In the genomic region with DNA sequence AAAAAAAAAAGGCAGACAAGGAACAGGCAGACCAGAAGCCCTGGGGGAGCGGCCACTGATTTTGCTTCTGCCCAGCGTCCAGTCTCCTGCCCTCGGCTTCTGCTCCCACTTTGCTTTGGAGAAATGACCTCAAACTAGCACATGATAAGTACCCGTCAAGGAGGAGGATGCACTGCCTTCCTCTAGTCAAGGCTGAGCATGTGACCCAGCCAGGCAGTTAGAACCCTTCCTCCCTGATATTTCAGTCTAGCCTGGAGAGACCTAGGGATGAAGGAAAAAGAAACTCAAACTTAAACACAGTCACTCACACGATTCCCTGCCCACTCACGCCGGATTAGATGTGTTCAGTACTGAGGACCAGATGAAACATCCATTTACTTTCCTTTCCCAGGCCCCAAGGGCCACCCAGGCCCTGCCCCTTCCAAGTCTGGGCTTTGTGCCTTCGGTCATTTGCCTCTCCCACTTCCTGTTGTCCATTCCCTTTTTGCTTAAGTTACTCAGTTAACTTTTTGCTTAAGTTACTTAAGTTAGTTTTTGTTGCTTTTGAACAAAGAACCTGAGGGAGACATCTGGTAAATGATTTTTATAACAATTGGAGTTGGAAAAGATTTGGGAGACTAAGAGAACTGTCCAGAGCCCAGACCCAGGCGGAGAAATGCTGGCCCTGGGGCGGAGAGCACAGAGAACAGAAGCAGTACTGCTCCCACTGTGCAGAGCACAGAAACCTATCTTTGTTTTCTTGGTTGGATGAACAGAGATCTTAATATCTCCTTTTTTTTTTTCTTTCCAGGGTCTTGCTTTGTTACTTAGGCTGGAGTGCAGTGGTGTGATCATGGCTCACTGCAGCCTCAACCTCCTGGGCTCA, we compare ENCODE assay signal across 12 cellular contexts. TPM values are rescaled to one million over a fixed set of nuclear protein-coding genes. Genes with fewer than 3 reads are reported as not detected.
A peak's percentile ranks its signal among the peaks of the same experiment; 100 is the strongest.
DNase-seq lines count a peak whose midpoint lies in the region; ATAC-seq, FAIRE-seq and TF ChIP-seq lines count a peak whose summit lies in the region.
"Had no signal": no experiment of that assay in that cellular context is flagged by ENCODE, and none has a peak within 500 bp of the region (broad histone marks: within the 10 kb centered on the region; RNA-seq: fewer than 3 reads in every experiment).

No MANE protein-coding gene starts in this region.

- POLR2A ChIA-PET in naive thymus-derived CD8-positive, alpha-beta T cell (lab: Charles Lee), result interaction anchor here (0.6 kb wide), 2 partner anchors 43 to 284 kb away, joined by 4 read pairs; no protein-coding TSS in a partner anchor

- no peak for FAIRE-seq in H54 (lab: Jason Lieb, UNC)

- H3K27ac ChIP-seq in tibial artery, result peak overlapping the region; percentile 63 to 69
- no peak overlapping the region for H3K27ac ChIP-seq in Karpas-422 (ENCODE audit: low read length)

- no peak overlapping the region for H3K4me2 ChIP-seq in Karpas-422 (ENCODE audit: low read depth, low read length, poor library complexity, severe bottlenecking)

- no peaks in the 10 kb centered on the region for H3K79me2 ChIP-seq in Karpas-422 (ENCODE audit: low read length)

- H3K36me3 ChIP-seq in tibial artery, result no peaks in the 10 kb centered on the region
- H3K36me3 ChIP-seq in Karpas-422 (ENCODE audit: insufficient read depth, low read length), result no peaks in the 10 kb centered on the region

- H3K9me3 ChIP-seq in tibial artery (no peaks in the 10 kb centered on the region), Karpas-422 (ENCODE audit: low read length) (no peaks in the 10 kb centered on the region)

- no peak overlapping the region for H3K4me3 Mint-ChIP-seq in naive thymus-derived CD8-positive, alpha-beta T cell

- H3K9me2 ChIP-seq in Karpas-422 (replicated peaks; ENCODE audit: insufficient read depth, low read length), result no peaks in the 10 kb centered on the region

- H3K9ac ChIP-seq in Karpas-422 (ENCODE audit: low read length), result no peak overlapping the region

- H3K27me3 ChIP-seq in tibial artery (no peaks in the 10 kb centered on the region), Karpas-422 (ENCODE audit: low read length) (no peaks in the 10 kb centered on the region)

- H3K27me3 Mint-ChIP-seq in naive thymus-derived CD8-positive, alpha-beta T cell, result peaks cover 0 to 28% (median 6%) of the 10 kb centered on the region in 5 donors

- H4K20me1 ChIP-seq in Karpas-422 (ENCODE audit: insufficient read depth, low read depth, low read length), result no peaks in the 10 kb centered on the region

- H3K4me1 ChIP-seq in tibial artery (peaks cover 0 to 11% (median 6%) of the 10 kb centered on the region in 4 donors), Karpas-422 (ENCODE audit: low read length) (no peaks in the 10 kb centered on the region)

- H3K4me3 ChIP-seq in fibroblast of pulmonary artery (replicated peaks; ENCODE audit: low read depth, low read length) (no peak overlapping the region), tibial artery (peak overlapping the region; percentile 15 to 18), Karpas-422 (ENCODE audit: low read length) (no peak overlapping the region)

- H2AFZ ChIP-seq in Karpas-422 (ENCODE audit: low read length), result no peak overlapping the region

- no peak for ATAC-seq in naive thymus-derived CD8-positive, alpha-beta T cell

- peaks cover 10 to 24% (median 20%) of the 10 kb centered on the region in 4 donors for H3K4me1 Mint-ChIP-seq in naive thymus-derived CD8-positive, alpha-beta T cell

- H3K9me3 Mint-ChIP-seq in naive thymus-derived CD8-positive, alpha-beta T cell, result peaks cover 0 to 3% (median 0%) of the 10 kb centered on the region in 9 donors

- DNase-seq in RPMI7951 (ENCODE audit: low read depth), result peak; percentile 71
- peak; percentile 67 for DNase-seq in fibroblast of pulmonary artery (ENCODE audit: low read depth)
- DNase-seq in mucosa of gallbladder (ENCODE audit: low spot score), result peak; percentile 19
- DNase-seq in tibial artery, result peak; percentile 60 to 81
- DNase-seq in Karpas-422, result no peak
- DNase-seq in naive thymus-derived CD8-positive, alpha-beta T cell, result no peak
- no peak for DNase-seq in middle frontal gyrus (ENCODE audit: extremely low spot score, low spot score)
- no peak for DNase-seq in H54 (ENCODE audit: insufficient read length, low spot score)
- DNase-seq: activated T-cell treated with anti-CD3 and anti-CD28 coated beads for 4 hours; effector CD4-positive, alpha-beta T cell; NCI-H510A; stimulated activated CD4-positive, alpha-beta T cell treated with anti-CD3 and anti-CD28 coated beads, Interleukin-4, amount 100 ng/mL, for 1 hour had no signal

- no peaks in the 10 kb centered on the region for H3K36me3 Mint-ChIP-seq in naive thymus-derived CD8-positive, alpha-beta T cell

- TF ChIP-seq POLR2A in H54 (IDR thresholded peaks at IDR 0.05; ENCODE audit: low read depth, low read length), result no peak

- intact Hi-C loops in tibial artery (cut with DNase I; ENCODE audit: low total_unique reads), result no loop called here

- no peak overlapping the region for H3K27ac Mint-ChIP-seq in naive thymus-derived CD8-positive, alpha-beta T cell

- no peak for TF ChIP-seq CTCF in fibroblast of pulmonary artery (IDR thresholded peaks at IDR 0.05; ENCODE audit: low read length, missing control alignments)
- TF ChIP-seq CTCF in tibial artery (IDR thresholded peaks at IDR 0.05), result no peak

RNA-seq across cellular contexts. Expression of a gene that starts 23.0 kb away (rescaled TPM):
- total RNA-seq in RPMI7951 (2014; rRNA removed; shearing (Covaris generic)), result 6.3 and 22.1 TPM in 2 replicates
- 31.5 TPM for total RNA-seq in mucosa of gallbladder
- total RNA-seq in Karpas-422 (2014; rRNA removed; shearing (Covaris generic); ENCODE audit: low replicate concordance), result under 0.01 TPM in 1 of 2 replicates, not detected in the other
- total RNA-seq in naive thymus-derived CD8-positive, alpha-beta T cell, result under 1 TPM; 0.41 to 0.81 TPM
- under 1 TPM; 0.01 to 0.50 (median 0.40) TPM for polyA plus RNA-seq in naive thymus-derived CD8-positive, alpha-beta T cell

Comparison
In these comparisons a context has a peak if more than half of its experiments do, and no peak if none do; other contexts are left out.
1. DNase-seq: peak in RPMI7951 (single experiment), fibroblast of pulmonary artery (single experiment), mucosa of gallbladder (single experiment) and tibial artery (2 of 2); none in Karpas-422 (single experiment), naive thymus-derived CD8-positive, alpha-beta T cell (0 of 10), middle frontal gyrus (single experiment) and H54 (single experiment).
2. H3K4me3 ChIP-seq: peak in tibial artery (2 of 2); none in fibroblast of pulmonary artery (single experiment) and Karpas-422 (single experiment).